21 cellular contexts compared by ENCODE assay signal in genomic region chr2:104975371-104975770, GRCh38.
"Had no signal": no experiment of that assay in that cellular context is flagged by ENCODE, and none has a peak within 500 bp of the region (broad histone marks: within the 10 kb centered on the region; RNA-seq: fewer than 3 reads in every experiment).

No MANE protein-coding gene starts in this region.

- H3K27me3 Mint-ChIP-seq: stimulated activated naive CD8-positive, alpha-beta T cell treated with anti-CD3 and anti-CD28 coated beads, Interleukin-15, Interleukin-2, amounts not matched to agents 100 ng/mL and 50 ng/mL, for 24 hours had no signal

- H3K36me3 ChIP-seq: ascending aorta, colonic mucosa, suprapubic skin, vagina had no signal

- H3K27ac Mint-ChIP-seq: activated naive CD4-positive, alpha-beta T cell treated with anti-CD3 and anti-CD28 coated beads, Interleukin-2, amount 50 U/mL, for 24 hours; activated T-cell treated with anti-CD3 and anti-CD28 coated beads, Interleukin-2, amount 50 U/mL, for 72 hours; stimulated activated naive CD8-positive, alpha-beta T cell treated with anti-CD3 and anti-CD28 coated beads, Interleukin-15, Interleukin-2, amounts not matched to agents 100 ng/mL and 50 ng/mL, for 24 hours had no signal

- H3K36me3 Mint-ChIP-seq: activated naive CD4-positive, alpha-beta T cell treated with anti-CD3 and anti-CD28 coated beads, Interleukin-2, amount 50 U/mL, for 24 hours had no signal

- H3K4me3 Mint-ChIP-seq: activated naive CD4-positive, alpha-beta T cell treated with anti-CD3 and anti-CD28 coated beads, Interleukin-2, amount 50 U/mL, for 24 hours; activated T-cell treated with anti-CD3 and anti-CD28 coated beads, Interleukin-2, amount 50 U/mL, for 72 hours; central memory CD8-positive, alpha-beta T cell; stimulated activated naive CD8-positive, alpha-beta T cell treated with anti-CD3 and anti-CD28 coated beads, Interleukin-15, Interleukin-2, amounts not matched to agents 100 ng/mL and 50 ng/mL, for 24 hours had no signal

- H3K27ac ChIP-seq: ascending aorta, colonic mucosa, suprapubic skin, vagina had no signal

- DNase-seq: activated CD4-positive, alpha-beta T cell treated with anti-CD3 and anti-CD28 coated beads, Interleukin-2, amount 50 U/mL, for 4 hours; activated CD4-positive, CD25-positive, alpha-beta regulatory T cell treated with anti-CD3 and anti-CD28 coated beads, Interleukin-2, amount 50 U/mL, for 72 hours; activated gamma-delta T cell; activated T-cell treated with anti-CD3 and anti-CD28 coated beads, Interleukin-2, amount 50 U/mL, for 72 hours; colonic mucosa; erythroblast; foreskin melanocyte; hypothalamus; islet precursor cell; retina; stimulated activated CD4-positive, alpha-beta T cell treated with anti-CD3 and anti-CD28 coated beads, Interleukin-12 subunit alpha, Interleukin-12 subunit beta, amount 100 ng/mL, for 4 hours; stimulated activated CD4-positive, alpha-beta T cell treated with anti-CD3 and anti-CD28 coated beads, Interleukin-1b, Interleukin-23, amount 100 ng/mL, for 48 hours; stimulated activated CD8-positive, alpha-beta memory T cell treated with anti-CD3 and anti-CD28 coated beads, Interleukin-4, amount 100 ng/mL, for 48 hours; T1000; trophoblast cell had no signal

- H3K9me3 ChIP-seq: ascending aorta, colonic mucosa, suprapubic skin, vagina had no signal

- ATAC-seq: activated T-cell treated with anti-CD3 and anti-CD28 coated beads, Interleukin-2, amount 50 U/mL, for 72 hours had no signal

- H3K27me3 ChIP-seq: ascending aorta, colonic mucosa, suprapubic skin, vagina had no signal

- H3K4me1 ChIP-seq: ascending aorta, colonic mucosa, suprapubic skin, vagina had no signal

- H3K4me3 ChIP-seq: ascending aorta, colonic mucosa, suprapubic skin, vagina had no signal

- H3K9me3 Mint-ChIP-seq: activated naive CD4-positive, alpha-beta T cell treated with anti-CD3 and anti-CD28 coated beads, Interleukin-2, amount 50 U/mL, for 24 hours; central memory CD8-positive, alpha-beta T cell; stimulated activated naive CD8-positive, alpha-beta T cell treated with anti-CD3 and anti-CD28 coated beads, Interleukin-15, Interleukin-2, amounts not matched to agents 100 ng/mL and 50 ng/mL, for 24 hours had no signal
